Comparison of ENCODE assay signal across 12 cellular contexts in genomic region chr3:20739814-20740213, GRCh38.
DNase-seq lines count a peak whose midpoint lies in the region; ATAC-seq and TF ChIP-seq lines count a peak whose summit lies in the region.
"Had no signal": no experiment of that assay in that cellular context is flagged by ENCODE, and none has a peak within 500 bp of the region (broad histone marks: within the 10 kb centered on the region; RNA-seq: fewer than 3 reads in every experiment).

No MANE protein-coding gene starts in this region.

- TF ChIP-seq CTCF in cardiac muscle cell (IDR thresholded peaks at IDR 0.05; ENCODE audit: low read depth, low read length) (peak; percentile 6), heart right ventricle (IDR thresholded peaks at IDR 0.05) (peak in 6 of 9 donors; percentile 14 to 52 (median 32)), mammary epithelial cell (conservative IDR thresholded peaks at IDR 0.05 in 1 of 2, IDR thresholded peaks at IDR 0.05 in 1 of 2; ENCODE audit: extremely low read depth in 1 of 2, insufficient read depth in 1 of 2, low read depth in 1 of 2, low read length in 2 of 2) (no peak), vagina (IDR thresholded peaks at IDR 0.05) (no peak)
- no peak for TF ChIP-seq CTCF in CD4-positive, alpha-beta T cell (IDR thresholded peaks at IDR 0.05)

- BruUV-seq in mammary epithelial cell (replicated peaks; lab: Mats Ljungman, UMichigan) = no TSS peak

- no peaks in the 10 kb centered on the region for H3K36me3 Mint-ChIP-seq in CD4-positive, alpha-beta T cell (ENCODE audit: low read depth)
- H3K36me3 Mint-ChIP-seq: activated CD4-positive, alpha-beta memory T cell treated with anti-CD3 and anti-CD28 coated beads for 36 hours; naive B cell had no signal

- H3K4me1 ChIP-seq in cardiac muscle cell (ENCODE audit: low read depth) (peaks cover 3% of the 10 kb centered on the region), heart right ventricle (peaks cover 0 to 4% (median 0%) of the 10 kb centered on the region in 9 donors), mammary epithelial cell (ENCODE audit: insufficient read depth, low read length) (no peaks in the 10 kb centered on the region), vagina (no peaks in the 10 kb centered on the region)

- in situ Hi-C loops in mammary epithelial cell (cut with MboI; ENCODE audit: low sequenced_read_pairs in 2 of 2) = no loop called here

- POLR2A ChIA-PET in CD4-positive, alpha-beta T cell (lab: Charles Lee) = no interaction called here

- no peak overlapping the region for H3K4me2 ChIP-seq in mammary epithelial cell (ENCODE audit: insufficient read depth, low read depth, low read length)

- H3K9me3 ChIP-seq in cardiac muscle cell (ENCODE audit: low read depth) = no peaks in the 10 kb centered on the region
- H3K9me3 ChIP-seq in heart right ventricle = no peaks in the 10 kb centered on the region
- no peaks in the 10 kb centered on the region for H3K9me3 ChIP-seq in mammary epithelial cell (replicated peaks; ENCODE audit: insufficient read depth, low read length)
- no peaks in the 10 kb centered on the region for H3K9me3 ChIP-seq in vagina
- no peaks in the 10 kb centered on the region for H3K9me3 ChIP-seq in CD4-positive, alpha-beta T cell (ENCODE audit: control insufficient read depth, low read length)
- H3K9me3 ChIP-seq: testis had no signal

- no peak overlapping the region for H3K27ac ChIP-seq in cardiac muscle cell
- H3K27ac ChIP-seq in heart right ventricle = no peak overlapping the region
- no peak overlapping the region for H3K27ac ChIP-seq in mammary epithelial cell (ENCODE audit: insufficient read depth, low read depth, low read length)
- H3K27ac ChIP-seq in vagina = no peak overlapping the region
- H3K27ac ChIP-seq in CD4-positive, alpha-beta T cell (ENCODE audit: low read depth, low read length) = no peak overlapping the region
- H3K27ac ChIP-seq: testis had no signal

- H3K27ac Mint-ChIP-seq in CD4-positive, alpha-beta T cell = no peak overlapping the region
- H3K27ac Mint-ChIP-seq: activated CD4-positive, alpha-beta memory T cell treated with anti-CD3 and anti-CD28 coated beads for 36 hours had no signal

- H3K9me3 Mint-ChIP-seq in CD4-positive, alpha-beta T cell = no peaks in the 10 kb centered on the region
- H3K9me3 Mint-ChIP-seq: naive B cell had no signal

- no peak overlapping the region for H2AFZ ChIP-seq in mammary epithelial cell (ENCODE audit: low read depth, low read length)

- no peaks in the 10 kb centered on the region for H3K27me3 Mint-ChIP-seq in CD4-positive, alpha-beta T cell
- H3K27me3 Mint-ChIP-seq: activated CD4-positive, alpha-beta memory T cell treated with anti-CD3 and anti-CD28 coated beads for 36 hours; naive B cell had no signal

- ATAC-seq in heart right ventricle (peak in 1 of 8 donors; percentile 69), GM21360 (IDR thresholded peaks at IDR 0.05; ENCODE audit: unreplicated experiment) (no peak)
- ATAC-seq in CD4-positive, alpha-beta T cell (ENCODE audit: poor library complexity) = no peak

- DNase-seq in cardiac muscle cell (ENCODE audit: low read depth in 1 of 2, low spot score in 1 of 2) = peak; percentile 6 to 19
- no peak for DNase-seq in cardiac septum (ENCODE audit: low spot score)
- peak; percentile 20 for DNase-seq in SK-N-DZ (ENCODE audit: low spot score)
- DNase-seq in heart right ventricle = no peak
- no peak for DNase-seq in mammary epithelial cell
- DNase-seq in vagina (ENCODE audit: extremely low spot score in 2 of 2) = no peak
- no peak for DNase-seq in CD4-positive, alpha-beta T cell
- DNase-seq: activated CD4-positive, alpha-beta memory T cell treated with anti-CD3 and anti-CD28 coated beads for 36 hours; amygdala; naive B cell; testis had no signal

- CTCF ChIA-PET in mammary epithelial cell (lab: Charles Lee; ENCODE audit: low non-redundant PET) = no interaction called here
- CTCF ChIA-PET in CD4-positive, alpha-beta T cell (lab: Charles Lee) = no interaction called here

- intact Hi-C loops in cardiac septum (cut with DNase I) = loop anchor here (5.0 kb wide), 2 partner anchors 228 to 398 kb away; no protein-coding TSS in a partner anchor
- intact Hi-C loops in heart right ventricle (cut with DNase I) = loop anchor here in 9 of 10 donors (2.0 to 10.0 kb wide), 5 partner anchors 225 to 398 kb away; no protein-coding TSS in a partner anchor
- intact Hi-C loops in mammary epithelial cell (cut with micrococcal nuclease) = loop anchor here (10.0 kb wide), 1 partner anchor 225 kb away; no protein-coding TSS in a partner anchor
- intact Hi-C loops in vagina (cut with DNase I) = no loop called here
- intact Hi-C loops in CD4-positive, alpha-beta T cell (cut with DNase I, micrococcal nuclease) = no loop called here

- H3K9ac ChIP-seq in mammary epithelial cell (ENCODE audit: insufficient read depth, low read length) = no peak overlapping the region

- no peaks in the 10 kb centered on the region for H3K79me2 ChIP-seq in mammary epithelial cell (ENCODE audit: insufficient read depth, low read length)

- no peak overlapping the region for H3K4me3 ChIP-seq in cardiac muscle cell
- H3K4me3 ChIP-seq in heart right ventricle = no peak overlapping the region
- no peak overlapping the region for H3K4me3 ChIP-seq in mammary epithelial cell (replicated peaks in 1 of 3; ENCODE audit: insufficient read depth in 1 of 3, low read depth in 2 of 3, low read length in 3 of 3)
- H3K4me3 ChIP-seq in vagina = no peak overlapping the region
- H3K4me3 ChIP-seq: testis had no signal

- TF ChIP-seq POLR2A in vagina (IDR thresholded peaks at IDR 0.05) = no peak

- H3K4me3 Mint-ChIP-seq in CD4-positive, alpha-beta T cell = no peak overlapping the region
- H3K4me3 Mint-ChIP-seq: activated CD4-positive, alpha-beta memory T cell treated with anti-CD3 and anti-CD28 coated beads for 36 hours; naive B cell had no signal

- H3K27me3 ChIP-seq in cardiac muscle cell (no peaks in the 10 kb centered on the region), heart right ventricle (no peaks in the 10 kb centered on the region), mammary epithelial cell (ENCODE audit: insufficient read depth, low read length) (no peaks in the 10 kb centered on the region), vagina (no peaks in the 10 kb centered on the region)
- no peaks in the 10 kb centered on the region for H3K27me3 ChIP-seq in CD4-positive, alpha-beta T cell (ENCODE audit: control insufficient read depth, insufficient read depth, low read length)
- H3K27me3 ChIP-seq: testis had no signal

- no peaks in the 10 kb centered on the region for H4K20me1 ChIP-seq in mammary epithelial cell (ENCODE audit: insufficient read depth, low read length)

- no peaks in the 10 kb centered on the region for H3K4me1 Mint-ChIP-seq in CD4-positive, alpha-beta T cell (ENCODE audit: low read depth)
- H3K4me1 Mint-ChIP-seq: naive B cell had no signal

- no peaks in the 10 kb centered on the region for H3K36me3 ChIP-seq in cardiac muscle cell
- H3K36me3 ChIP-seq in heart right ventricle = no peaks in the 10 kb centered on the region
- H3K36me3 ChIP-seq in mammary epithelial cell (ENCODE audit: insufficient read depth, low read length) = no peaks in the 10 kb centered on the region
- H3K36me3 ChIP-seq in vagina = no peaks in the 10 kb centered on the region

- dilution Hi-C loops in mammary epithelial cell (cut with HindIII; ENCODE audit: low sequenced_read_pairs) = no loop called here

Comparison
In these comparisons a context has a peak if more than half of its experiments do, and no peak if none do; other contexts are left out.
1. DNase-seq: peak in cardiac muscle cell (2 of 2) and SK-N-DZ (single experiment); none in cardiac septum (single experiment), heart right ventricle (0 of 2), mammary epithelial cell (single experiment), vagina (0 of 2) and CD4-positive, alpha-beta T cell (0 of 10).
2. CTCF ChIP-seq: peak in cardiac muscle cell (single experiment) and heart right ventricle (6 of 9); none in mammary epithelial cell (0 of 2), vagina (0 of 3) and CD4-positive, alpha-beta T cell (single experiment).
3. intact Hi-C loops: an anchor here in cardiac septum (5.0 kb wide), heart right ventricle (2.0 to 10.0 kb wide) and mammary epithelial cell (10.0 kb wide); none called in vagina and CD4-positive, alpha-beta T cell.